Comparison of ENCODE assay signal across 1 cellular context in the genomic region with DNA sequence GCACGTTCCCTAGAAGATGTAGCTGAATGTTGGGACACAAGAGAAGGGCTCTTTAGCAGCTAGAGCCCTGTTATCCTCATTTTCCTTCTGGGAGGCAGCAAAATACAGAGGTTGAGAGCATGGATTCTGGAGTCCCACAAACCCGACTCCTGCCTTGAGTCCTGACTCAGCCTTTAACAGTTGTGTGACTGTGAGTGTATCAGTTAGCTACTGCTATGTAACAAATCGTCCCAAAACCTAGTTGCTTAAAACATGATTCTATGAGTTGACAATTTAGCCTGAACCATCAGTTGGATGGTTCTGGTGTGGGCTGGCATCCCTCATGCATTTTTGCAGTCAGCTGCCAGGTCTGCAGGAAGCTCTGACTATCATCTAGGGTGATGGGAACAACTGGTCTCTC.
A peak's percentile ranks its signal among the peaks of the same experiment; 100 is the strongest.
TF ChIP-seq lines count a peak whose summit lies in the region.

No MANE protein-coding gene starts in this region.

TF ChIP-seq in K562, 482 proteins besides CTCF, POLR2A, EP300 and RAD21 (continued from another document):
- TF ChIP-seq, protein P1, sequence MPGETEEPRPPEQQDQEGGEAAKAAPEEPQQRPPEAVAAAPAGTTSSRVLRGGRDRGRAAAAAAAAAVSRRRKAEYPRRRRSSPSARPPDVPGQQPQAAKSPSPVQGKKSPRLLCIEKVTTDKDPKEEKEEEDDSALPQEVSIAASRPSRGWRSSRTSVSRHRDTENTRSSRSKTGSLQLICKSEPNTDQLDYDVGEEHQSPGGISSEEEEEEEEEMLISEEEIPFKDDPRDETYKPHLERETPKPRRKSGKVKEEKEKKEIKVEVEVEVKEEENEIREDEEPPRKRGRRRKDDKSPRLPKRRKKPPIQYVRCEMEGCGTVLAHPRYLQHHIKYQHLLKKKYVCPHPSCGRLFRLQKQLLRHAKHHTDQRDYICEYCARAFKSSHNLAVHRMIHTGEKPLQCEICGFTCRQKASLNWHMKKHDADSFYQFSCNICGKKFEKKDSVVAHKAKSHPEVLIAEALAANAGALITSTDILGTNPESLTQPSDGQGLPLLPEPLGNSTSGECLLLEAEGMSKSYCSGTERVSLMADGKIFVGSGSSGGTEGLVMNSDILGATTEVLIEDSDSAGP (CRISPR knock-in tag; IDR thresholded peaks at IDR 0.05) = no peak
- TF ChIP-seq CC2D1A (IDR thresholded peaks at IDR 0.05) = no peak
- TF ChIP-seq SMARCA5 (IDR thresholded peaks at IDR 0.05) = peak; percentile 51; the same call in 1 of the 2 replicates
- no peak for TF ChIP-seq TBP (optimal IDR thresholded peaks at IDR 0.05; ENCODE audit: low read depth, low read length)
- TF ChIP-seq PHF20 (IDR thresholded peaks at IDR 0.05; ENCODE audit: partially characterized antibody) = peak; percentile 26
- TF ChIP-seq, protein P2, sequence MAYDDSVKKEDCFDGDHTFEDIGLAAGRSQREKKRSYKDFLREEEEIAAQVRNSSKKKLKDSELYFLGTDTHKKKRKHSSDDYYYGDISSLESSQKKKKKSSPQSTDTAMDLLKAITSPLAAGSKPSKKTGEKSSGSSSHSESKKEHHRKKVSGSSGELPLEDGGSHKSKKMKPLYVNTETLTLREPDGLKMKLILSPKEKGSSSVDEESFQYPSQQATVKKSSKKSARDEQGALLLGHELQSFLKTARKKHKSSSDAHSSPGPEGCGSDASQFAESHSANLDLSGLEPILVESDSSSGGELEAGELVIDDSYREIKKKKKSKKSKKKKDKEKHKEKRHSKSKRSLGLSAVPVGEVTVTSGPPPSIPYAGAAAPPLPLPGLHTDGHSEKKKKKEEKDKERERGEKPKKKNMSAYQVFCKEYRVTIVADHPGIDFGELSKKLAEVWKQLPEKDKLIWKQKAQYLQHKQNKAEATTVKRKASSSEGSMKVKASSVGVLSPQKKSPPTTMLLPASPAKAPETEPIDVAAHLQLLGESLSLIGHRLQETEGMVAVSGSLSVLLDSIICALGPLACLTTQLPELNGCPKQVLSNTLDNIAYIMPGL (CRISPR knock-in tag; IDR thresholded peaks at IDR 0.05) = no peak
- no peak for TF ChIP-seq KDM2B (CRISPR knock-in tag; IDR thresholded peaks at IDR 0.05)
- TF ChIP-seq, protein P3, sequence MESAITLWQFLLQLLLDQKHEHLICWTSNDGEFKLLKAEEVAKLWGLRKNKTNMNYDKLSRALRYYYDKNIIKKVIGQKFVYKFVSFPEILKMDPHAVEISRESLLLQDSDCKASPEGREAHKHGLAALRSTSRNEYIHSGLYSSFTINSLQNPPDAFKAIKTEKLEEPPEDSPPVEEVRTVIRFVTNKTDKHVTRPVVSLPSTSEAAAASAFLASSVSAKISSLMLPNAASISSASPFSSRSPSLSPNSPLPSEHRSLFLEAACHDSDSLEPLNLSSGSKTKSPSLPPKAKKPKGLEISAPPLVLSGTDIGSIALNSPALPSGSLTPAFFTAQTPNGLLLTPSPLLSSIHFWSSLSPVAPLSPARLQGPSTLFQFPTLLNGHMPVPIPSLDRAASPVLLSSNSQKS (CRISPR knock-in tag; IDR thresholded peaks at IDR 0.05) = no peak
- peak; percentile 95 for TF ChIP-seq TRIM28 (IDR thresholded peaks at IDR 0.05)
- TF ChIP-seq ADNP (tag; IDR thresholded peaks at IDR 0.05) = peak; percentile 69
- peak; percentile 36 to 64; a peak in 1 of 4 replicates for TF ChIP-seq TRIM24 (IDR thresholded peaks at IDR 0.05)
- TF ChIP-seq ZFP36 (IDR thresholded peaks at IDR 0.05; ENCODE audit: low read depth, low read length, partially characterized antibody) = no peak
- TF ChIP-seq SIN3A (IDR thresholded peaks at IDR 0.05; ENCODE audit: borderline replicate concordance in 2 of 2, control insufficient read depth in 1 of 2, low read depth in 2 of 2, low read length in 2 of 2) = no peak
- TF ChIP-seq CBX1 (IDR thresholded peaks at IDR 0.05; ENCODE audit: low read depth) = peak; percentile 66; the same call in 1 of the 2 replicates
